9 cellular contexts compared by ENCODE assay signal in the genomic region with DNA sequence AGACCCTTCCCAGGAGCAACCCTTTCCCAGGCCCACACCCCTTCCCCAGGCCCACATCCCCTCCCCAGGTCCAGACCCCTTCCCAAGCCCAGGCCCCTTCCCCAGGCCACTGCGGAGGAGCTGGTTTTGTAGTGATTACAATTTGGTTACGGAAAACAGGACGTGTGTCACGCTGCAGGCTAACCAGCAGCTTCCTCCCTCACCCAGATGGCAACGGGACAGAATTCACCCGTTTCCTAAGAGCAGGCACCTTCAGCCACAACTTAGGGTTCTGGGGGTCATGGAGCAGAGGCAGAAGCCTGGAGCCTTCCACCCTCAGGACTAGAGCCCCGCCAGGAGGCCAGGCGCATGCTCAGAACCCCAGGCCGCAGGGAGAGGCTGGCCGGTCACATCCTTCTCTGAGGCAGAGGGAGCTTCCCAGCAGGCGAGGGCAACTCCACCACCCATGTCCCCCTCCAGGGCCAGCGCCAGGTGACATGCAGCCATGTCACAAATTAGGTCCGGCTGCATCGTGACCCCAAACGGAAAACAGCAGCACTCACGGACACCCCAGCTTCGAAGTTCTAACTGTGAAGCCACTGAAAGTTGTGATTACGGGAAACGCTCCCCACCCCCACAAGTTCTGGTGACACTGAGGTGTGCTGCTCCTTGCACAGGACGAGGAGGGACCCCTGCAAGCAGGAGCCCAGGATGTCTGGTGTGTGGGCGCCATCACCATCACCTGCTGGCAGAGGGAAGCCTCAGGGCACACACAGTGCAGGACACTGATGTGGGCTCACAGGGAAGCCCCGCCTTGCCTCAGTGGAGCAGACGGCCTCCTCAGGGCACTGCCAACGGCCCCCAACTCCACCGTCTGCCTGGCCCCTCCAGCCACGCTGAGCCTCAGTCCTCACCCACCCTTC. TPM values are rescaled to one million over a fixed set of nuclear protein-coding genes. Genes with fewer than 3 reads are reported as not detected.
DNase-seq lines count a peak whose midpoint lies in the region; ATAC-seq and TF ChIP-seq lines count a peak whose summit lies in the region.
"Had no signal": no experiment of that assay in that cellular context is flagged by ENCODE, and none has a peak within 500 bp of the region (broad histone marks: within the 10 kb centered on the region; RNA-seq: fewer than 3 reads in every experiment).

No MANE protein-coding gene starts in this region.

- peak overlapping the region; percentile 85 for H3K27ac Mint-ChIP-seq in activated T-helper 2 cell treated with anti-CD3 and anti-CD28 coated beads, Interferon-gamma antibody, Interleukin-2, Interleukin-4, amounts not matched to agents 10 μg/mL and 5 μg/mL and 100 μg/mL, durations not matched to agents 14 hours and 24 hours and 36 hours
- peak overlapping the region; percentile 48 for H3K27ac Mint-ChIP-seq in nephron progenitor cell
- H3K27ac Mint-ChIP-seq: mesothelial cell of epicardium had no signal

- TF ChIP-seq CTCF in GM12875 (IDR thresholded peaks at IDR 0.05; ENCODE audit: borderline replicate concordance, insufficient read depth, low read depth, low read length): no peak
- TF ChIP-seq CTCF in nephron progenitor cell (IDR thresholded peaks at IDR 0.05): no peak
- no peak for TF ChIP-seq CTCF in WERI-Rb-1 (IDR thresholded peaks at IDR 0.05; ENCODE audit: low read depth, low read length)
- no peak for TF ChIP-seq CTCF in body of pancreas (IDR thresholded peaks at IDR 0.05)
- no peak for TF ChIP-seq CTCF in foreskin keratinocyte (conservative IDR thresholded peaks at IDR 0.05)

- H3K4me1 ChIP-seq in body of pancreas (peaks cover 23% of the 10 kb centered on the region), foreskin keratinocyte (no peaks in the 10 kb centered on the region)

- H3K36me3 ChIP-seq in WERI-Rb-1: no peaks in the 10 kb centered on the region; the same call in 1 of the 2 replicates
- H3K36me3 ChIP-seq in body of pancreas (replicated peaks in 1 of 2; ENCODE audit: insufficient read depth in 1 of 2, low read depth in 2 of 2): no peaks in the 10 kb centered on the region
- H3K36me3 ChIP-seq: breast epithelium had no signal

- 68 to 93% methylated on average over 8 to 25 of the region's 26 CpGs for WGBS in body of pancreas, 2 donors

- no peaks in the 10 kb centered on the region for H3K27me3 Mint-ChIP-seq in activated T-helper 2 cell treated with anti-CD3 and anti-CD28 coated beads, Interferon-gamma antibody, Interleukin-2, Interleukin-4, amounts not matched to agents 10 μg/mL and 5 μg/mL and 100 μg/mL, durations not matched to agents 14 hours and 24 hours and 36 hours (ENCODE audit: low read depth)
- H3K27me3 Mint-ChIP-seq in nephron progenitor cell (ENCODE audit: low read depth, poor library complexity): no peaks in the 10 kb centered on the region

- H3K4me3 Mint-ChIP-seq in activated T-helper 2 cell treated with anti-CD3 and anti-CD28 coated beads, Interferon-gamma antibody, Interleukin-2, Interleukin-4, amounts not matched to agents 10 μg/mL and 5 μg/mL and 100 μg/mL, durations not matched to agents 14 hours and 24 hours and 36 hours (ENCODE audit: low read depth): peak overlapping the region; percentile 63
- H3K4me3 Mint-ChIP-seq in nephron progenitor cell: no peak overlapping the region
- H3K4me3 Mint-ChIP-seq: mesothelial cell of epicardium had no signal

- peak overlapping the region; percentile 16 for H3K4me3 ChIP-seq in GM12875 (ENCODE audit: low read depth, low read length)
- H3K4me3 ChIP-seq in WERI-Rb-1 (ENCODE audit: low read depth, low read length): no peak overlapping the region
- no peak overlapping the region for H3K4me3 ChIP-seq in body of pancreas

- no peak for DNase-seq in activated T-helper 2 cell treated with anti-CD3 and anti-CD28 coated beads, Interferon-gamma antibody, Interleukin-2, Interleukin-4, amounts not matched to agents 10 μg/mL and 5 μg/mL and 100 μg/mL, durations not matched to agents 14 hours and 24 hours and 36 hours (ENCODE audit: low spot score)
- DNase-seq in nephron progenitor cell (no peak), WERI-Rb-1 (no peak), body of pancreas (no peak), foreskin keratinocyte (no peak)

- no peak overlapping the region for H3K27ac ChIP-seq in WERI-Rb-1
- no peak overlapping the region for H3K27ac ChIP-seq in body of pancreas
- H3K27ac ChIP-seq in foreskin keratinocyte: no peak overlapping the region

- H3K27me3 ChIP-seq in WERI-Rb-1 (ENCODE audit: insufficient read depth, low read depth, severe bottlenecking): no peaks in the 10 kb centered on the region
- H3K27me3 ChIP-seq in body of pancreas: no peaks in the 10 kb centered on the region
- H3K27me3 ChIP-seq in foreskin keratinocyte: no peaks in the 10 kb centered on the region
- H3K27me3 ChIP-seq: breast epithelium had no signal

- H3K9me3 Mint-ChIP-seq in activated T-helper 2 cell treated with anti-CD3 and anti-CD28 coated beads, Interferon-gamma antibody, Interleukin-2, Interleukin-4, amounts not matched to agents 10 μg/mL and 5 μg/mL and 100 μg/mL, durations not matched to agents 14 hours and 24 hours and 36 hours: no peaks in the 10 kb centered on the region
- no peaks in the 10 kb centered on the region for H3K9me3 Mint-ChIP-seq in nephron progenitor cell
- H3K9me3 Mint-ChIP-seq: mesothelial cell of epicardium had no signal

- TF ChIP-seq POLR2A in body of pancreas (IDR thresholded peaks at IDR 0.05): no peak

- peaks cover 31% of the 10 kb centered on the region for H3K4me1 Mint-ChIP-seq in activated T-helper 2 cell treated with anti-CD3 and anti-CD28 coated beads, Interferon-gamma antibody, Interleukin-2, Interleukin-4, amounts not matched to agents 10 μg/mL and 5 μg/mL and 100 μg/mL, durations not matched to agents 14 hours and 24 hours and 36 hours (ENCODE audit: low read depth)
- peaks cover 21% of the 10 kb centered on the region for H3K4me1 Mint-ChIP-seq in nephron progenitor cell

- peaks cover 11% of the 10 kb centered on the region for H3K36me3 Mint-ChIP-seq in activated T-helper 2 cell treated with anti-CD3 and anti-CD28 coated beads, Interferon-gamma antibody, Interleukin-2, Interleukin-4, amounts not matched to agents 10 μg/mL and 5 μg/mL and 100 μg/mL, durations not matched to agents 14 hours and 24 hours and 36 hours (ENCODE audit: low read depth)
- peaks cover 13% of the 10 kb centered on the region for H3K36me3 Mint-ChIP-seq in nephron progenitor cell (ENCODE audit: low read depth)
- H3K36me3 Mint-ChIP-seq: mesothelial cell of epicardium had no signal

- ATAC-seq in HG02642 (IDR thresholded peaks at IDR 0.05; ENCODE audit: poor library complexity, unreplicated experiment) (peak; percentile 24), body of pancreas (no peak), foreskin keratinocyte (no peak)

- no peaks in the 10 kb centered on the region for H3K9me3 ChIP-seq in WERI-Rb-1 (ENCODE audit: severe bottlenecking)
- no peaks in the 10 kb centered on the region for H3K9me3 ChIP-seq in body of pancreas
- H3K9me3 ChIP-seq: breast epithelium had no signal

- intact Hi-C loops in activated T-helper 2 cell treated with anti-CD3 and anti-CD28 coated beads, Interferon-gamma antibody, Interleukin-2, Interleukin-4, amounts not matched to agents 10 μg/mL and 5 μg/mL and 100 μg/mL, durations not matched to agents 14 hours and 24 hours and 36 hours (cut with micrococcal nuclease): loop anchor here (1.0 to 10.0 kb wide), 2 partner anchors 59 to 228 kb away; a partner anchor contains a TSS
- intact Hi-C loops in body of pancreas (cut with DNase I): loop anchor here (10.0 kb wide), 1 partner anchor 198 kb away; no protein-coding TSS in a partner anchor

RNA-seq across cellular contexts. Expression of a gene that starts 7.7 kb away (rescaled TPM):
- total RNA-seq in activated T-helper 2 cell treated with anti-CD3 and anti-CD28 coated beads, Interferon-gamma antibody, Interleukin-2, Interleukin-4, amounts not matched to agents 10 μg/mL and 5 μg/mL and 100 μg/mL, durations not matched to agents 14 hours and 24 hours and 36 hours: 44.0 TPM in 2 replicates
- total RNA-seq in body of pancreas (10 to 100 TPM; 54.5 to 86.7 TPM), foreskin keratinocyte (17.5 and 18.5 TPM in 2 replicates)
- 13.8 and 15.3 TPM in 2 replicates for polyA plus RNA-seq in foreskin keratinocyte

RNA-seq across cellular contexts. Expression of a gene that starts 21.5 kb away (rescaled TPM):
- total RNA-seq in activated T-helper 2 cell treated with anti-CD3 and anti-CD28 coated beads, Interferon-gamma antibody, Interleukin-2, Interleukin-4, amounts not matched to agents 10 μg/mL and 5 μg/mL and 100 μg/mL, durations not matched to agents 14 hours and 24 hours and 36 hours: 35.2 and 36.8 TPM in 2 replicates
- 100 to 1,000 TPM in 1 of 2 donors, 10 to 100 TPM in 1; 56.6 to 102 TPM for total RNA-seq in body of pancreas
- total RNA-seq in foreskin keratinocyte: 29.5 and 29.7 TPM in 2 replicates
- 21.3 and 24.3 TPM in 2 replicates for polyA plus RNA-seq in foreskin keratinocyte

RNA-seq across cellular contexts. Expression of a gene that starts 44.7 kb away (rescaled TPM):
- total RNA-seq in activated T-helper 2 cell treated with anti-CD3 and anti-CD28 coated beads, Interferon-gamma antibody, Interleukin-2, Interleukin-4, amounts not matched to agents 10 μg/mL and 5 μg/mL and 100 μg/mL, durations not matched to agents 14 hours and 24 hours and 36 hours: 38.4 and 38.6 TPM in 2 replicates
- total RNA-seq in body of pancreas (10 to 100 TPM; 13.0 to 22.4 TPM), foreskin keratinocyte (51.3 and 56.3 TPM in 2 replicates)
- polyA plus RNA-seq in foreskin keratinocyte: 62.0 and 64.0 TPM in 2 replicates
